ENCODE assay signal across 14 cellular contexts in the genomic region with DNA sequence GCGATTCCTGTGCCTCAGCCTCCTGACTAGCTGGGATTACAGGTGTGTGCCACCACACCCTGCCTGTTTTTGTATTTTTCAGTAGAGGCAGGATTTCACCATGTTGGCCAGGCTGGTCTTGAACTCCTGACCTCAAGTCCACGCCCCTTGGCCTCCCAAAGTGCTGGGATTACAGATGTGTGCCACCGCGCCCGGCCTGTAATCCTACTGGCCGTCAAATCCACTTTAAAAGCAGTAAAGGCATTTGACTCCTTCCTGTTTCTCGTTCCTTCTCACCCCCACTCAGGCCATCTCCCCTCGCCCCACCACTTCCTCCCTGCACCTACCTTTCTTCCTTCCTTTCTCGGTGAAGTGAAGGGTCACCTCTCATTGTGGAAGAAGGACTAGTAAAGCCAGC.
A peak's percentile ranks its signal among the peaks of the same experiment; 100 is the strongest.
DNase-seq lines count a peak whose midpoint lies in the region; ATAC-seq and TF ChIP-seq lines count a peak whose summit lies in the region.
"Had no signal": no experiment of that assay in that cellular context is flagged by ENCODE, and none has a peak within 500 bp of the region (broad histone marks: within the 10 kb centered on the region; RNA-seq: fewer than 3 reads in every experiment).

No MANE protein-coding gene starts in this region.

- CTCF ChIA-PET in T-cell (lab: Charles Lee): no interaction called here

- H3K4me3 ChIP-seq in WI38 (ENCODE audit: low read depth, low read length): peak overlapping the region; percentile 32
- no peak overlapping the region for H3K4me3 ChIP-seq in spleen
- no peak overlapping the region for H3K4me3 ChIP-seq in Karpas-422 (ENCODE audit: low read length)

- no peak for DNase-seq in glutamatergic neuron
- no peak for DNase-seq in spleen
- DNase-seq in NCI-H2227 (lab: John Stamatoyannopoulos, UW; ENCODE audit: unreplicated experiment): no peak
- no peak for DNase-seq in Karpas-422
- no peak for DNase-seq in dermis blood vessel endothelial cell
- DNase-seq in T-cell: no peak
- DNase-seq: activated CD8-positive, alpha-beta memory T cell treated with anti-CD3 and anti-CD28 coated beads, Interleukin-2, amount 50 U/mL, for 48 hours; CD8-positive, alpha-beta memory T cell; erythroblast; NCI-H187 treated with DMSO at 0.1 percent for 48 hours; nucleus accumbens had no signal

- peaks cover 4% of the 10 kb centered on the region for H3K27me3 Mint-ChIP-seq in glutamatergic neuron (ENCODE audit: unreplicated experiment)
- peaks cover 25 to 26% of the 10 kb centered on the region in 2 donors for H3K27me3 Mint-ChIP-seq in T-cell

- peaks cover under 1% of the 10 kb centered on the region for H3K36me3 Mint-ChIP-seq in glutamatergic neuron (ENCODE audit: unreplicated experiment)
- no peaks in the 10 kb centered on the region for H3K36me3 Mint-ChIP-seq in T-cell

- TF ChIP-seq POLR2A in spleen (IDR thresholded peaks at IDR 0.05): no peak

- H3K4me1 ChIP-seq in spleen (peaks cover 0 to 32% (median 9%) of the 10 kb centered on the region in 6 donors), Karpas-422 (ENCODE audit: low read length) (no peaks in the 10 kb centered on the region)

- H3K4me3 Mint-ChIP-seq in glutamatergic neuron (ENCODE audit: unreplicated experiment) (no peak overlapping the region), T-cell (no peak overlapping the region)
- H3K4me3 Mint-ChIP-seq: CD8-positive, alpha-beta memory T cell had no signal

- H2AFZ ChIP-seq in Karpas-422 (ENCODE audit: low read length): no peak overlapping the region

- H3K4me1 Mint-ChIP-seq in glutamatergic neuron (ENCODE audit: low read depth, unreplicated experiment) (peaks cover 23% of the 10 kb centered on the region), T-cell (no peaks in the 10 kb centered on the region)

- H3K9me3 ChIP-seq in spleen: no peaks in the 10 kb centered on the region
- no peaks in the 10 kb centered on the region for H3K9me3 ChIP-seq in Karpas-422 (ENCODE audit: low read length)

- 31 to 51% (median 47%) methylated on average over 9 of the region's 9 CpGs for WGBS in spleen, 5 donors

- H3K9me3 Mint-ChIP-seq in glutamatergic neuron (ENCODE audit: unreplicated experiment) (no peaks in the 10 kb centered on the region), T-cell (no peaks in the 10 kb centered on the region)

- no peak for ATAC-seq in T-cell (replicated peaks in 1 of 4)
- ATAC-seq: HCT116 had no signal

- H3K27ac Mint-ChIP-seq in glutamatergic neuron (ENCODE audit: unreplicated experiment) (peak overlapping the region; percentile 59), T-cell (peak overlapping the region in 1 of 2 donors; percentile 9)

- intact Hi-C loops in spleen (cut with DNase I; ENCODE audit: low total_unique reads): no loop called here

- H3K4me2 ChIP-seq in Karpas-422 (ENCODE audit: low read depth, low read length, poor library complexity, severe bottlenecking): no peak overlapping the region

- no peaks in the 10 kb centered on the region for H4K20me1 ChIP-seq in Karpas-422 (ENCODE audit: insufficient read depth, low read depth, low read length)

- H3K27ac ChIP-seq in C4-2B (peak overlapping the region; percentile 17; the same call in 1 of the 2 replicates), spleen (peak overlapping the region in 6 of 8 donors; percentile 26 to 71 (median 60)), Karpas-422 (ENCODE audit: low read length) (no peak overlapping the region)

- H3K9me2 ChIP-seq in Karpas-422 (replicated peaks; ENCODE audit: insufficient read depth, low read length): no peaks in the 10 kb centered on the region

- no peaks in the 10 kb centered on the region for H3K79me2 ChIP-seq in Karpas-422 (ENCODE audit: low read length)

- H3K36me3 ChIP-seq in spleen (no peaks in the 10 kb centered on the region), Karpas-422 (ENCODE audit: insufficient read depth, low read length) (no peaks in the 10 kb centered on the region)

- POLR2A ChIA-PET in T-cell (lab: Charles Lee): interaction anchor here in 1 of 2 donors (0.6 kb wide), 1 partner anchor 40 kb away, joined by 12 read pairs; no protein-coding TSS in a partner anchor

- no peak overlapping the region for H3K9ac ChIP-seq in Karpas-422 (ENCODE audit: low read length)

- H3K27me3 ChIP-seq in spleen (replicated peaks in 1 of 7) (peaks cover 0 to 22% (median 0%) of the 10 kb centered on the region in 7 donors), Karpas-422 (ENCODE audit: low read length) (no peaks in the 10 kb centered on the region)

- TF ChIP-seq CTCF in C4-2B (conservative IDR thresholded peaks at IDR 0.05) (no peak), WI38 (IDR thresholded peaks at IDR 0.05; ENCODE audit: low read depth, low read length) (no peak), glutamatergic neuron (IDR thresholded peaks at IDR 0.05; ENCODE audit: partially characterized antibody, unreplicated experiment) (no peak), spleen (IDR thresholded peaks at IDR 0.05 in 8 of 11, conservative IDR thresholded peaks at IDR 0.05 in 3 of 11) (no peak)
